Comparison of ENCODE assay signal across 8 cellular contexts in the genomic region with DNA sequence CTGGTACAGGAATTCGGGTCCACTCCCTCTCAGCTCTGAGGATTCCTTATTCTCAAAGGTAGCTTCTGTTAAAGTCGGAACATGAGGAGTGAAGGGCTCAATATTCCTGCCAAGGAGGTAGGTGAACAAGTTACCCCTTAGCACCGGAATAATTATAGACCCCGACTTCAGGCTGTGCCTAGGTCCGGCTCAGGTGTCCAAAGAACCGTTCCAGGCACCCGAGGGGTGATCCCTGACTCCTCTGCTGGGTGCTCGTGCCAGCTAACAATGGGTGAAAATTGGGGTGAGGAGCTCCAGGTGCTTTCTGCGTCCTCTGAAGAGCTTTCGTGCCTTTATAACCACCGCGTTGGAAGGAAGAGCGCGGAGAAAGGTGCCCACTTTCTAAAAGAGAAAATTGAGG. TPM values are rescaled to one million over a fixed set of nuclear protein-coding genes. Genes with fewer than 3 reads are reported as not detected.
A peak's percentile ranks its signal among the peaks of the same experiment; 100 is the strongest.
DNase-seq lines count a peak whose midpoint lies in the region; ATAC-seq, FAIRE-seq and TF ChIP-seq lines count a peak whose summit lies in the region.

No MANE protein-coding gene starts in this region.

- H3K4me3 ChIP-seq in GM12878 (peak overlapping the region; percentile 99), lung (peak overlapping the region; percentile 80), urinary bladder (ENCODE audit: low read depth, low read length) (peak overlapping the region; percentile 59)

- H3K27ac ChIP-seq in GM12878 (ENCODE audit: control insufficient read depth, insufficient read depth) (peak overlapping the region; percentile 98), lung (ENCODE audit: low read depth in 1 of 2, low read length in 1 of 2) (peak overlapping the region; percentile 99 to 100), urinary bladder (ENCODE audit: low read depth) (peak overlapping the region; percentile 98)

- H4K20me1 ChIP-seq in GM12878 (ENCODE audit: control insufficient read depth, insufficient read depth): no peaks in the 10 kb centered on the region

- H3K4me1 Mint-ChIP-seq in activated naive CD4-positive, alpha-beta T cell treated with anti-CD3 and anti-CD28 coated beads, Interleukin-2, amount 50 U/mL, for 24 hours: peaks cover 53% of the 10 kb centered on the region

- H3K4me1 ChIP-seq in GM12878 (ENCODE audit: control insufficient read depth, insufficient read depth, low read length) (peaks cover 35% of the 10 kb centered on the region), lung (ENCODE audit: control insufficient read depth in 2 of 2, insufficient read depth in 2 of 2, low read length in 2 of 2) (peaks cover 0 to 4% of the 10 kb centered on the region in 2 donors), urinary bladder (ENCODE audit: insufficient read depth) (peaks cover 2% of the 10 kb centered on the region)

- ATAC-seq in GM12878 (no peak; the same call in 2 of the 3 replicates), lung (ENCODE audit: insufficient read depth, low FRiP score) (no peak), GM21576 (IDR thresholded peaks at IDR 0.05; ENCODE audit: unreplicated experiment) (no peak), left lobe of liver (no peak)

- SMC1A ChIA-PET in GM12878 (lab: Charles Lee; ENCODE audit: uncharacterized antibody, unreplicated experiment): interaction anchor here (0.6 to 12.8 kb wide), 6 partner anchors 9 to 100 kb away, joined by 3 to 243 read pairs (median 44); a partner anchor contains a TSS

- intact Hi-C loops in GM12878 (cut with micrococcal nuclease; ENCODE audit: unreplicated experiment): no loop called here

- H3K36me3 Mint-ChIP-seq in activated naive CD4-positive, alpha-beta T cell treated with anti-CD3 and anti-CD28 coated beads, Interleukin-2, amount 50 U/mL, for 24 hours: peaks cover 5% of the 10 kb centered on the region

- H3K9ac ChIP-seq in GM12878 (ENCODE audit: control insufficient read depth, insufficient read depth, low read length): peak overlapping the region; percentile 91

- TF ChIP-seq EP300 in GM12878 (IDR thresholded peaks at IDR 0.05; ENCODE audit: borderline replicate concordance in 1 of 2, control insufficient read depth in 1 of 2, low read depth in 2 of 2, low read length in 2 of 2): no peak

- POLR2A ChIA-PET in GM12878 (lab: Charles Lee): interaction anchor here (0.6 to 8.7 kb wide), 13 partner anchors 8 to 447 kb away, joined by 3 to 111 read pairs (median 4); a partner anchor contains a TSS

- TF ChIP-seq RAD21 in GM12878 (IDR thresholded peaks at IDR 0.05; ENCODE audit: insufficient read depth, low read depth, low read length): no peak

- WGBS in GM12878 (ENCODE audit: insufficient coverage, insufficient replicate concordance, low lambda C conversion rate, missing lambda C conversion rate): 1% methylated on average over 14 of the region's 14 CpGs
- WGBS in lung, 2 donors: 5 to 6% methylated on average over 14 of the region's 14 CpGs
- WGBS in urinary bladder: 4% methylated on average over 14 of the region's 14 CpGs

- no peaks in the 10 kb centered on the region for H3K9me3 Mint-ChIP-seq in activated naive CD4-positive, alpha-beta T cell treated with anti-CD3 and anti-CD28 coated beads, Interleukin-2, amount 50 U/mL, for 24 hours

- TF ChIP-seq CTCF in GM12878 (IDR thresholded peaks at IDR 0.05 in 2 of 3, conservative IDR thresholded peaks at IDR 0.05 in 1 of 3; ENCODE audit: control insufficient read depth in 2 of 3, extremely low read depth in 1 of 3, insufficient read depth in 1 of 3, low read depth in 3 of 3, low read length in 3 of 3): no peak
- TF ChIP-seq CTCF in lung (IDR thresholded peaks at IDR 0.05; ENCODE audit: control extremely low read depth, extremely low read depth): no peak

- H3K9me3 ChIP-seq in GM12878 (replicated peaks; ENCODE audit: control insufficient read depth, insufficient read depth, low read length): no peaks in the 10 kb centered on the region
- H3K9me3 ChIP-seq in lung (ENCODE audit: control insufficient read depth in 2 of 2, insufficient read depth in 1 of 2, low read length in 1 of 2): no peaks in the 10 kb centered on the region

- H3K36me3 ChIP-seq in GM12878 (ENCODE audit: control insufficient read depth in 2 of 2, insufficient read depth in 2 of 2, low read length in 1 of 2) (peaks cover 3 to 15% of the 10 kb centered on the region in 2 experiments), lung (ENCODE audit: control insufficient read depth in 2 of 2, insufficient read depth in 2 of 2, low read length in 2 of 2) (peaks cover 12 to 16% of the 10 kb centered on the region in 2 donors), urinary bladder (ENCODE audit: insufficient read depth) (no peaks in the 10 kb centered on the region)

- in situ Hi-C loops in GM12878 (cut with MboI): no loop called here

- peak overlapping the region; percentile 100 for H3K4me3 Mint-ChIP-seq in activated naive CD4-positive, alpha-beta T cell treated with anti-CD3 and anti-CD28 coated beads, Interleukin-2, amount 50 U/mL, for 24 hours

- no peaks in the 10 kb centered on the region for H3K27me3 ChIP-seq in GM12878 (replicated peaks in 1 of 2; ENCODE audit: control insufficient read depth in 2 of 2, insufficient read depth in 2 of 2, low read length in 1 of 2)
- no peaks in the 10 kb centered on the region for H3K27me3 ChIP-seq in lung (ENCODE audit: control insufficient read depth, insufficient read depth)

- peak overlapping the region; percentile 76 for H3K4me2 ChIP-seq in GM12878 (ENCODE audit: control insufficient read depth, insufficient read depth)

- H2AFZ ChIP-seq in GM12878 (ENCODE audit: control insufficient read depth, low read depth, low read length): peak overlapping the region; percentile 99

- no peak for TF ChIP-seq POLR2A in GM12878 (IDR thresholded peaks at IDR 0.05; ENCODE audit: low read depth, low read length)

- H3K79me2 ChIP-seq in GM12878 (ENCODE audit: control insufficient read depth, insufficient read depth, low read length): peaks cover 56% of the 10 kb centered on the region

- CTCF ChIA-PET in GM12878 (lab: Yijun Ruan, JAX): interaction anchor here (1.4 to 23.9 kb wide), 5 partner anchors 8 to 32 kb away, joined by 3 to 387 read pairs (median 7); a partner anchor contains a TSS

- peak overlapping the region; percentile 99 for H3K27ac Mint-ChIP-seq in activated naive CD4-positive, alpha-beta T cell treated with anti-CD3 and anti-CD28 coated beads, Interleukin-2, amount 50 U/mL, for 24 hours

- no peak for FAIRE-seq in GM12878 (lab: Jason Lieb, UNC)

- TSS peak; percentile 83 for BruUV-seq in GM12878 (replicated peaks; lab: Mats Ljungman, UMichigan)

- no peaks in the 10 kb centered on the region for H3K27me3 Mint-ChIP-seq in activated naive CD4-positive, alpha-beta T cell treated with anti-CD3 and anti-CD28 coated beads, Interleukin-2, amount 50 U/mL, for 24 hours

- no peak for DNase-seq in activated naive CD4-positive, alpha-beta T cell (lab: John Stamatoyannopoulos, UW)
- DNase-seq in GM12878 (ENCODE audit: low read depth, low spot score) (no peak), lung (ENCODE audit: low spot score) (no peak), left lobe of liver (ENCODE audit: low spot score) (no peak), SK-N-DZ (ENCODE audit: low spot score) (no peak)

- RAD21 ChIA-PET in GM12878 (lab: Charles Lee; ENCODE audit: unreplicated experiment): interaction anchor here (0.8 to 13.0 kb wide), 10 partner anchors 8 to 74 kb away, joined by 3 to 172 read pairs (median 4); a partner anchor contains a TSS

RNA-seq across cellular contexts. Expression of a gene that starts 0.4 kb away (rescaled TPM):
- 48.1 and 52.7 TPM in 2 replicates for total RNA-seq in GM12878 (2013; cell fraction: nucleolus; rRNA removed)
- 77.2 and 84.6 TPM in 2 replicates for total RNA-seq in GM12878 (2014; rRNA removed)
- 46.7 and 48.2 TPM in 2 replicates for total RNA-seq in GM12878 (2014; rRNA removed; fragmentation: Illumina TruSeq; extraction: Trizol)
- 76.0 and 92.2 TPM in 2 replicates for total RNA-seq in GM12878 (2021)
- polyA plus RNA-seq in GM12878 (2011; ENCODE audit: low read depth): 49.0 TPM
- 26.7 and 44.9 TPM in 2 replicates for polyA plus RNA-seq in GM12878 (2011; rRNA removed)
- polyA plus RNA-seq in GM12878 (2011; cell fraction: cytosol; rRNA removed): 126 and 132 TPM in 2 replicates
- 177 and 190 TPM in 2 replicates for polyA plus RNA-seq in GM12878 (2011; cell fraction: nucleus; rRNA removed)
- 55.0 and 57.5 TPM in 2 replicates for polyA plus RNA-seq in GM12878 (2012)
- 36.7 and 76.4 TPM in 2 replicates for polyA plus RNA-seq in GM12878 (2014; fragmentation: Illumina TruSeq; extraction: Trizol)
- polyA plus RNA-seq in GM12878 (2014; fragmentation: Nextera tagmentation; extraction: Ambion mirVana): 10 to 100 TPM; 40.1 to 53.5 TPM
- polyA plus RNA-seq in GM12878 (2014; rRNA removed): 72.4 and 81.2 TPM in 2 replicates
- polyA plus RNA-seq in GM12878 (2016; fragmentation: Nextera tagmentation; extraction: Ambion mirVana): 100 to 1,000 TPM; 152 to 169 TPM
- polyA minus RNA-seq in GM12878 (2011; rRNA and poly(A)+ RNA removed): 77.8 and 92.3 TPM in 2 replicates
- 23.7 and 27.0 TPM in 2 replicates for polyA minus RNA-seq in GM12878 (2011; cell fraction: cytosol; rRNA and poly(A)+ RNA removed)
- 22.0 and 42.0 TPM in 2 replicates for polyA minus RNA-seq in GM12878 (2011; cell fraction: nucleus; rRNA and poly(A)+ RNA removed)
- total RNA-seq in lung: 10 to 100 TPM; 27.8 to 51.3 TPM
- 10 to 100 TPM; 20.8 to 45.1 TPM for polyA plus RNA-seq in lung
- total RNA-seq in urinary bladder: 19.6 TPM
- polyA plus RNA-seq in urinary bladder: 34.9 TPM
- 37.9 TPM for total RNA-seq in left lobe of liver
- 24.9 and 25.5 TPM in 2 replicates for polyA plus RNA-seq in SK-N-DZ (2014; cell fraction: cytosol; rRNA removed)
- 34.9 and 47.1 TPM in 2 replicates for polyA plus RNA-seq in SK-N-DZ (2014; cell fraction: nucleus; rRNA removed)

RNA-seq across cellular contexts. Expression of a gene that starts 0.9 kb away (rescaled TPM):
- 115 and 125 TPM in 2 replicates for total RNA-seq in GM12878 (2013; cell fraction: nucleolus; rRNA removed)
- 28.5 and 30.1 TPM in 2 replicates for total RNA-seq in GM12878 (2014; rRNA removed)
- total RNA-seq in GM12878 (2014; rRNA removed; fragmentation: Illumina TruSeq; extraction: Trizol): 37.4 and 43.0 TPM in 2 replicates
- 44.5 and 47.6 TPM in 2 replicates for total RNA-seq in GM12878 (2021)
- polyA plus RNA-seq in GM12878 (2011; ENCODE audit: low read depth): 21.0 TPM
- polyA plus RNA-seq in GM12878 (2011; rRNA removed): 93.6 and 116 TPM in 2 replicates
- polyA plus RNA-seq in GM12878 (2011; cell fraction: cytosol; rRNA removed): 80.1 and 99.6 TPM in 2 replicates
- polyA plus RNA-seq in GM12878 (2011; cell fraction: nucleus; rRNA removed): 139 and 147 TPM in 2 replicates
- 27.0 and 33.6 TPM in 2 replicates for polyA plus RNA-seq in GM12878 (2012)
- 72.8 and 82.6 TPM in 2 replicates for polyA plus RNA-seq in GM12878 (2014; fragmentation: Illumina TruSeq; extraction: Trizol)
- polyA plus RNA-seq in GM12878 (2014; fragmentation: Nextera tagmentation; extraction: Ambion mirVana): 10 to 100 TPM; 64.2 to 87.2 TPM
- 46.4 and 48.2 TPM in 2 replicates for polyA plus RNA-seq in GM12878 (2014; rRNA removed)
- polyA plus RNA-seq in GM12878 (2016; fragmentation: Nextera tagmentation; extraction: Ambion mirVana): 10 to 100 TPM; 83.5 to 86.3 TPM
- polyA minus RNA-seq in GM12878 (2011; rRNA and poly(A)+ RNA removed): 88.5 and 94.5 TPM in 2 replicates
- 14.8 and 15.4 TPM in 2 replicates for polyA minus RNA-seq in GM12878 (2011; cell fraction: cytosol; rRNA and poly(A)+ RNA removed)
- 45.6 and 97.5 TPM in 2 replicates for polyA minus RNA-seq in GM12878 (2011; cell fraction: nucleus; rRNA and poly(A)+ RNA removed)
- total RNA-seq in lung: 10 to 100 TPM; 24.6 to 53.0 TPM
- 10 to 100 TPM; 46.2 to 64.4 TPM for polyA plus RNA-seq in lung
- total RNA-seq in urinary bladder: 25.5 TPM
- 34.3 TPM for polyA plus RNA-seq in urinary bladder
- total RNA-seq in left lobe of liver: 23.7 TPM
- 32.5 and 33.4 TPM in 2 replicates for polyA plus RNA-seq in SK-N-DZ (2014; cell fraction: cytosol; rRNA removed)
- 68.6 and 89.8 TPM in 2 replicates for polyA plus RNA-seq in SK-N-DZ (2014; cell fraction: nucleus; rRNA removed)

RNA-seq across cellular contexts. Expression of a gene that starts 28.2 kb away (rescaled TPM):
- 101 and 112 TPM in 2 replicates for total RNA-seq in GM12878 (2013; cell fraction: nucleolus; rRNA removed)
- total RNA-seq in GM12878 (2014; rRNA removed) (58.2 and 69.7 TPM in 2 replicates), GM12878 (2014; rRNA removed; fragmentation: Illumina TruSeq; extraction: Trizol) (25.0 and 25.1 TPM in 2 replicates), GM12878 (2021) (92.5 and 97.8 TPM in 2 replicates), lung (10 to 100 TPM; 35.2 to 69.2 TPM), urinary bladder (8.3 TPM), left lobe of liver (176 TPM)
- 27.2 TPM for polyA plus RNA-seq in GM12878 (2011; ENCODE audit: low read depth)
- polyA plus RNA-seq in GM12878 (2011; rRNA removed) (22.4 and 48.3 TPM in 2 replicates), GM12878 (2014; fragmentation: Illumina TruSeq; extraction: Trizol) (11.3 and 39.9 TPM in 2 replicates), GM12878 (2014; fragmentation: Nextera tagmentation; extraction: Ambion mirVana) (1 to 10 TPM; 2.4 to 5.5 TPM), GM12878 (2014; rRNA removed) (72.8 and 82.6 TPM in 2 replicates), GM12878 (2016; fragmentation: Nextera tagmentation; extraction: Ambion mirVana) (100 to 1,000 TPM; 103 to 113 TPM), lung (10 to 100 TPM; 35.0 to 44.4 TPM), urinary bladder (27.6 TPM)
- 54.6 and 62.4 TPM in 2 replicates for polyA plus RNA-seq in GM12878 (2011; cell fraction: cytosol; rRNA removed)
- 281 and 291 TPM in 2 replicates for polyA plus RNA-seq in GM12878 (2011; cell fraction: nucleus; rRNA removed)
- 57.6 and 69.4 TPM in 2 replicates for polyA plus RNA-seq in GM12878 (2012)
- 42.3 and 56.3 TPM in 2 replicates for polyA minus RNA-seq in GM12878 (2011; rRNA and poly(A)+ RNA removed)
- 19.9 and 30.9 TPM in 2 replicates for polyA minus RNA-seq in GM12878 (2011; cell fraction: cytosol; rRNA and poly(A)+ RNA removed)
- 50.2 and 67.3 TPM in 2 replicates for polyA minus RNA-seq in GM12878 (2011; cell fraction: nucleus; rRNA and poly(A)+ RNA removed)
- 64.3 and 88.2 TPM in 2 replicates for polyA plus RNA-seq in SK-N-DZ (2014; cell fraction: cytosol; rRNA removed)
- 122 and 159 TPM in 2 replicates for polyA plus RNA-seq in SK-N-DZ (2014; cell fraction: nucleus; rRNA removed)

RNA-seq across cellular contexts. Expression of a gene that starts 28.3 kb away (rescaled TPM):
- 131 and 138 TPM in 2 replicates for total RNA-seq in GM12878 (2013; cell fraction: nucleolus; rRNA removed)
- total RNA-seq in GM12878 (2014; rRNA removed): 241 and 250 TPM in 2 replicates
- 197 and 199 TPM in 2 replicates for total RNA-seq in GM12878 (2014; rRNA removed; fragmentation: Illumina TruSeq; extraction: Trizol)
- 271 and 272 TPM in 2 replicates for total RNA-seq in GM12878 (2021)
- polyA plus RNA-seq in GM12878 (2011; ENCODE audit: low read depth): 71.1 TPM
- polyA plus RNA-seq in GM12878 (2011; rRNA removed): 183 and 221 TPM in 2 replicates
- polyA plus RNA-seq in GM12878 (2011; cell fraction: cytosol; rRNA removed): 231 and 256 TPM in 2 replicates
- polyA plus RNA-seq in GM12878 (2011; cell fraction: nucleus; rRNA removed): 156 and 213 TPM in 2 replicates
- polyA plus RNA-seq in GM12878 (2012): 113 and 114 TPM in 2 replicates
- 160 and 203 TPM in 2 replicates for polyA plus RNA-seq in GM12878 (2014; fragmentation: Illumina TruSeq; extraction: Trizol)
- 100 to 1,000 TPM; 136 to 211 TPM for polyA plus RNA-seq in GM12878 (2014; fragmentation: Nextera tagmentation; extraction: Ambion mirVana)
- polyA plus RNA-seq in GM12878 (2014; rRNA removed): 202 and 220 TPM in 2 replicates
- 100 to 1,000 TPM; 236 to 262 TPM for polyA plus RNA-seq in GM12878 (2016; fragmentation: Nextera tagmentation; extraction: Ambion mirVana)
- polyA minus RNA-seq in GM12878 (2011; rRNA and poly(A)+ RNA removed): 351 and 399 TPM in 2 replicates
- 120 and 148 TPM in 2 replicates for polyA minus RNA-seq in GM12878 (2011; cell fraction: cytosol; rRNA and poly(A)+ RNA removed)
- 65.8 and 119 TPM in 2 replicates for polyA minus RNA-seq in GM12878 (2011; cell fraction: nucleus; rRNA and poly(A)+ RNA removed)
- 100 to 1,000 TPM; 141 to 184 TPM for total RNA-seq in lung
- polyA plus RNA-seq in lung: 100 to 1,000 TPM in 1 of 2 donors, 10 to 100 TPM in 1; 88.5 to 101 TPM
- total RNA-seq in urinary bladder: 136 TPM
- 109 TPM for polyA plus RNA-seq in urinary bladder
- 105 TPM for total RNA-seq in left lobe of liver
- 263 and 280 TPM in 2 replicates for polyA plus RNA-seq in SK-N-DZ (2014; cell fraction: cytosol; rRNA removed)
- 141 and 143 TPM in 2 replicates for polyA plus RNA-seq in SK-N-DZ (2014; cell fraction: nucleus; rRNA removed)

RNA-seq across cellular contexts. Expression of a gene that starts 31.1 kb away (rescaled TPM):
- 9.8 and 11.8 TPM in 2 replicates for total RNA-seq in GM12878 (2013; cell fraction: nucleolus; rRNA removed)
- 10.2 and 11.3 TPM in 2 replicates for total RNA-seq in GM12878 (2014; rRNA removed)
- 9.3 and 10.2 TPM in 2 replicates for total RNA-seq in GM12878 (2014; rRNA removed; fragmentation: Illumina TruSeq; extraction: Trizol)
- 6.4 and 7.8 TPM in 2 replicates for total RNA-seq in GM12878 (2021)
- 15.9 TPM for polyA plus RNA-seq in GM12878 (2011; ENCODE audit: low read depth)
- polyA plus RNA-seq in GM12878 (2011; rRNA removed): 32.1 and 40.2 TPM in 2 replicates
- polyA plus RNA-seq in GM12878 (2011; cell fraction: cytosol; rRNA removed): 39.1 and 47.3 TPM in 2 replicates
- polyA plus RNA-seq in GM12878 (2011; cell fraction: nucleus; rRNA removed): 16.9 and 21.4 TPM in 2 replicates
- 13.2 and 14.2 TPM in 2 replicates for polyA plus RNA-seq in GM12878 (2012)
- polyA plus RNA-seq in GM12878 (2014; fragmentation: Illumina TruSeq; extraction: Trizol): 17.3 and 20.4 TPM in 2 replicates
- polyA plus RNA-seq in GM12878 (2014; fragmentation: Nextera tagmentation; extraction: Ambion mirVana): 10 to 100 TPM; 25.6 to 40.7 TPM
- polyA plus RNA-seq in GM12878 (2014; rRNA removed): 16.0 and 19.1 TPM in 2 replicates
- polyA plus RNA-seq in GM12878 (2016; fragmentation: Nextera tagmentation; extraction: Ambion mirVana): 10 to 100 TPM; 21.1 to 24.7 TPM
- 22.0 and 30.9 TPM in 2 replicates for polyA minus RNA-seq in GM12878 (2011; rRNA and poly(A)+ RNA removed)
- polyA minus RNA-seq in GM12878 (2011; cell fraction: cytosol; rRNA and poly(A)+ RNA removed): 2.4 and 2.8 TPM in 2 replicates
- polyA minus RNA-seq in GM12878 (2011; cell fraction: nucleus; rRNA and poly(A)+ RNA removed): 5.8 and 6.6 TPM in 2 replicates
- total RNA-seq in lung: 10 to 100 TPM in 1 of 2 donors, 1 to 10 TPM in 1; 9.9 to 16.4 TPM
- 10 to 100 TPM; 17.6 to 19.9 TPM for polyA plus RNA-seq in lung
- total RNA-seq in urinary bladder: 20.5 TPM
- 17.4 TPM for polyA plus RNA-seq in urinary bladder
- 1.7 TPM for total RNA-seq in left lobe of liver
- 27.4 and 29.7 TPM in 2 replicates for polyA plus RNA-seq in SK-N-DZ (2014; cell fraction: cytosol; rRNA removed)
- 18.4 and 21.3 TPM in 2 replicates for polyA plus RNA-seq in SK-N-DZ (2014; cell fraction: nucleus; rRNA removed)
